Comparison of ENCODE assay signal across 1 cellular context in genomic region chr6:70874181-70874913, GRCh38.
TF ChIP-seq lines count a peak whose summit lies in the region.

No MANE protein-coding gene starts in this region.

TF ChIP-seq in GM23338, 12 proteins besides CTCF, POLR2A, EP300 and RAD21 (continued from another document):
- TF ChIP-seq, protein P1, sequence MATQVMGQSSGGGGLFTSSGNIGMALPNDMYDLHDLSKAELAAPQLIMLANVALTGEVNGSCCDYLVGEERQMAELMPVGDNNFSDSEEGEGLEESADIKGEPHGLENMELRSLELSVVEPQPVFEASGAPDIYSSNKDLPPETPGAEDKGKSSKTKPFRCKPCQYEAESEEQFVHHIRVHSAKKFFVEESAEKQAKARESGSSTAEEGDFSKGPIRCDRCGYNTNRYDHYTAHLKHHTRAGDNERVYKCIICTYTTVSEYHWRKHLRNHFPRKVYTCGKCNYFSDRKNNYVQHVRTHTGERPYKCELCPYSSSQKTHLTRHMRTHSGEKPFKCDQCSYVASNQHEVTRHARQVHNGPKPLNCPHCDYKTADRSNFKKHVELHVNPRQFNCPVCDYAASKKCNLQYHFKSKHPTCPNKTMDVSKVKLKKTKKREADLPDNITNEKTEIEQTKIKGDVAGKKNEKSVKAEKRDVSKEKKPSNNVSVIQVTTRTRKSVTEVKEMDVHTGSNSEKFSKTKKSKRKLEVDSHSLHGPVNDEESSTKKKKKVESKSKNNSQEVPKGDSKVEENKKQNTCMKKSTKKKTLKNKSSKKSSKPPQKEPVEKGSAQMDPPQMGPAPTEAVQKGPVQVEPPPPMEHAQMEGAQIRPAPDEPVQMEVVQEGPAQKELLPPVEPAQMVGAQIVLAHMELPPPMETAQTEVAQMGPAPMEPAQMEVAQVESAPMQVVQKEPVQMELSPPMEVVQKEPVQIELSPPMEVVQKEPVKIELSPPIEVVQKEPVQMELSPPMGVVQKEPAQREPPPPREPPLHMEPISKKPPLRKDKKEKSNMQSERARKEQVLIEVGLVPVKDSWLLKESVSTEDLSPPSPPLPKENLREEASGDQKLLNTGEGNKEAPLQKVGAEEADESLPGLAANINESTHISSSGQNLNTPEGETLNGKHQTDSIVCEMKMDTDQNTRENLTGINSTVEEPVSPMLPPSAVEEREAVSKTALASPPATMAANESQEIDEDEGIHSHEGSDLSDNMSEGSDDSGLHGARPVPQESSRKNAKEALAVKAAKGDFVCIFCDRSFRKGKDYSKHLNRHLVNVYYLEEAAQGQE (IDR thresholded peaks at IDR 0.05; ENCODE audit: unreplicated experiment): no peak
- TF ChIP-seq ZNF114 (CRISPR knock-in tag; IDR thresholded peaks at IDR 0.05) (no peak), ETS1 (IDR thresholded peaks at IDR 0.05) (no peak), STAT1 (IDR thresholded peaks at IDR 0.05; ENCODE audit: unreplicated experiment) (no peak), CREB1 (CRISPR knock-in tag; IDR thresholded peaks at IDR 0.05; ENCODE audit: low read depth) (no peak), NANOG (IDR thresholded peaks at IDR 0.05; ENCODE audit: borderline replicate concordance) (no peak), POLR2AphosphoS5 (IDR thresholded peaks at IDR 0.05; ENCODE audit: low read depth) (no peak), EZH2 (IDR thresholded peaks at IDR 0.05; ENCODE audit: low read depth, unreplicated experiment) (no peak), JUNB (IDR thresholded peaks at IDR 0.05; ENCODE audit: unreplicated experiment) (no peak)
